9 cellular contexts compared by ENCODE assay signal in genomic region chr16:2835638-2836493, GRCh38. TPM values are rescaled to one million over a fixed set of nuclear protein-coding genes. Genes with fewer than 3 reads are reported as not detected.
A peak's percentile ranks its signal among the peaks of the same experiment; 100 is the strongest.
DNase-seq lines count a peak whose midpoint lies in the region; ATAC-seq, FAIRE-seq and TF ChIP-seq lines count a peak whose summit lies in the region.
"Had no signal": no experiment of that assay in that cellular context is flagged by ENCODE, and none has a peak within 500 bp of the region (broad histone marks: within the 10 kb centered on the region; RNA-seq: fewer than 3 reads in every experiment).

No MANE protein-coding gene starts in this region.

- DNase-seq in ELR (ENCODE audit: low read depth): peak; percentile 94
- DNase-seq in RCC 7860 (ENCODE audit: low spot score): peak; percentile 100
- peak; percentile 55 for DNase-seq in fibroblast of gingiva (ENCODE audit: low read depth)
- peak; percentile 74 for DNase-seq in prostate gland (ENCODE audit: low spot score)
- no peak for DNase-seq in activated CD4-positive, alpha-beta T cell treated with anti-CD3 and anti-CD28 coated beads for 48 hours
- no peak for DNase-seq in SKM-1 (lab: John Stamatoyannopoulos, UW; ENCODE audit: unreplicated experiment)
- DNase-seq in NK-92 (lab: John Stamatoyannopoulos, UW; ENCODE audit: unreplicated experiment): no peak
- DNase-seq: activated CD4-positive, alpha-beta T cell treated with anti-CD3 and anti-CD28 coated beads, Interleukin-2, amount 10 ng/mL, durations not matched to agents 7 days and 5 days had no signal

- no peak overlapping the region for H3K4me3 ChIP-seq in prostate gland

- peak; percentile 99 for FAIRE-seq in RCC 7860 (lab: Jason Lieb, UNC)

- H3K9me3 ChIP-seq in prostate gland: no peaks in the 10 kb centered on the region

- H3K36me3 ChIP-seq in prostate gland: no peaks in the 10 kb centered on the region

- peak overlapping the region; percentile 46 to 65 for H3K27ac ChIP-seq in prostate gland

- no peaks in the 10 kb centered on the region for H3K4me1 ChIP-seq in prostate gland (replicated peaks)

- TF ChIP-seq CTCF in prostate gland (IDR thresholded peaks at IDR 0.05): no peak

- ATAC-seq in HG03025 (IDR thresholded peaks at IDR 0.05; ENCODE audit: low FRiP score, unreplicated experiment): no peak

- TF ChIP-seq POLR2A in prostate gland (IDR thresholded peaks at IDR 0.05): no peak

- 32% methylated on average over 22 of the region's 22 CpGs for WGBS in prostate gland

- H3K27me3 ChIP-seq in prostate gland (replicated peaks; ENCODE audit: insufficient read depth): no peaks in the 10 kb centered on the region

- intact Hi-C loops in prostate gland (cut with DNase I): no loop called here

RNA-seq across cellular contexts. Expression of gene ZG16B, which starts 5.8 kb away (rescaled TPM):
- total RNA-seq in prostate gland: 100 to 1,000 TPM in 1 of 2 donors, 10 to 100 TPM in 1; 37.1 to 268 TPM

RNA-seq across cellular contexts. Expression of gene PRSS21, which starts 18.8 kb away (rescaled TPM):
- total RNA-seq in prostate gland: 10 to 100 TPM; 33.5 to 50.6 TPM

RNA-seq across cellular contexts. Expression of gene PRSS22, which starts 22.1 kb away (rescaled TPM):
- 10 to 100 TPM; 18.6 to 30.9 TPM for total RNA-seq in prostate gland
- total RNA-seq: activated CD4-positive, alpha-beta T cell treated with anti-CD3 and anti-CD28 coated beads, Interleukin-2, amount 10 ng/mL, durations not matched to agents 7 days and 5 days had no signal

RNA-seq across cellular contexts. Expression of gene PRSS41, which starts 37.6 kb away (rescaled TPM):
- total RNA-seq in prostate gland: not detected
- total RNA-seq: activated CD4-positive, alpha-beta T cell treated with anti-CD3 and anti-CD28 coated beads, Interleukin-2, amount 10 ng/mL, durations not matched to agents 7 days and 5 days had no signal

RNA-seq across cellular contexts. Expression of gene FLYWCH2, which starts 47.1 kb away (rescaled TPM):
- total RNA-seq in prostate gland: 100 to 1,000 TPM in 1 of 2 donors, 10 to 100 TPM in 1; 78.8 to 150 TPM

Comparison
In these comparisons a context has a peak if more than half of its experiments do, and no peak if none do; other contexts are left out.
1. DNase-seq: peak in ELR (single experiment), RCC 7860 (single experiment), fibroblast of gingiva (single experiment) and prostate gland (single experiment); none in activated CD4-positive, alpha-beta T cell treated with anti-CD3 and anti-CD28 coated beads for 48 hours (single experiment), SKM-1 (single experiment) and NK-92 (single experiment).